8 cellular contexts compared by ENCODE assay signal in genomic region chr1:23544444-23545389, GRCh38. TPM values are rescaled to one million over a fixed set of nuclear protein-coding genes. Genes with fewer than 3 reads are reported as not detected.
DNase-seq lines count a peak whose midpoint lies in the region; ATAC-seq, FAIRE-seq and TF ChIP-seq lines count a peak whose summit lies in the region.

No MANE protein-coding gene starts in this region.

- peak; percentile 78 to 98 (median 97) for TF ChIP-seq CTCF in body of pancreas (IDR thresholded peaks at IDR 0.05)

- FAIRE-seq in TTC549 (lab: Jason Lieb, UNC): peak; percentile 77

- DNase-seq in NCI-H187 (lab: John Stamatoyannopoulos, UW) (peak; percentile 53 to 67), NCI-H187 treated with DMSO at 0.1 percent for 48 hours (lab: John Stamatoyannopoulos, UW) (no peak), NCI-H1930 (lab: John Stamatoyannopoulos, UW) (peak; percentile 54 to 75), body of pancreas (peak; percentile 85 to 87 (median 86)), iPS-NIHi11 (ENCODE audit: low spot score) (peak; percentile 75)
- DNase-seq in stimulated activated CD4-positive, alpha-beta T cell treated with anti-CD3 and anti-CD28 coated beads, Interleukin-15, amount 100 ng/mL, for 1 hour (ENCODE audit: low read depth in 1 of 2, low spot score in 1 of 2): peak; percentile 46 to 54

- H3K4me1 ChIP-seq in body of pancreas: peaks cover 9% of the 10 kb centered on the region

- no peak overlapping the region for H3K27ac ChIP-seq in body of pancreas

- no peaks in the 10 kb centered on the region for H3K36me3 ChIP-seq in body of pancreas (replicated peaks in 1 of 2; ENCODE audit: insufficient read depth in 1 of 2, low read depth in 2 of 2)

- no peaks in the 10 kb centered on the region for H3K9me3 ChIP-seq in body of pancreas

- H3K4me3 ChIP-seq in body of pancreas: no peak overlapping the region

- ATAC-seq in body of pancreas: peak; percentile 88
- ATAC-seq in HG03354 (IDR thresholded peaks at IDR 0.05; ENCODE audit: poor library complexity, severe bottlenecking, unreplicated experiment): no peak

- intact Hi-C loops in body of pancreas (cut with DNase I): loop anchor here (2.0 kb wide), 1 partner anchor 94 kb away; no protein-coding TSS in a partner anchor

- no peak for TF ChIP-seq POLR2A in body of pancreas (IDR thresholded peaks at IDR 0.05)

- H3K27me3 ChIP-seq in body of pancreas: no peaks in the 10 kb centered on the region

- WGBS in body of pancreas, 2 donors: 31 to 32% methylated on average over 8 of the region's 8 CpGs

RNA-seq across cellular contexts. Expression of gene E2F2, which starts 13.7 kb away (rescaled TPM):
- total RNA-seq in body of pancreas: under 1 TPM in 1 of 2 donors, not detected in 1; under 0.01 TPM

RNA-seq across cellular contexts. Expression of gene ID3, which starts 14.6 kb away (rescaled TPM):
- 100 to 1,000 TPM in 1 of 2 donors, 10 to 100 TPM in 1; 65.9 to 118 TPM for total RNA-seq in body of pancreas
